ENCODE assay signal across 15 cellular contexts in genomic region chr5:17491257-17491656, GRCh38. TPM values are rescaled to one million over a fixed set of nuclear protein-coding genes. Genes with fewer than 3 reads are reported as not detected.
"Had no signal": no experiment of that assay in that cellular context is flagged by ENCODE, and none has a peak within 500 bp of the region (broad histone marks: within the 10 kb centered on the region; RNA-seq: fewer than 3 reads in every experiment).

No MANE protein-coding gene starts in this region.

RNA-seq across cellular contexts. Expression of gene TAF11L2, which starts 6.8 kb away (rescaled TPM):
- total RNA-seq: activated B cell treated with CpG ODN at 0.5 μM for 24 hours; activated CD4-positive, alpha-beta memory T cell treated with anti-CD3 and anti-CD28 coated beads for 36 hours; activated CD4-positive, alpha-beta memory T cell treated with anti-CD3 and anti-CD28 coated beads, Interleukin-2, amount 10 ng/mL, durations not matched to agents 7 days and 5 days; activated CD4-positive, alpha-beta T cell treated with anti-CD3 and anti-CD28 coated beads for 36 hours; activated CD4-positive, alpha-beta T cell treated with anti-CD3 and anti-CD28 coated beads, Interleukin-2, amount 10 ng/mL, durations not matched to agents 24 days and 14 days; activated CD4-positive, alpha-beta T cell treated with anti-CD3 and anti-CD28 coated beads, Interleukin-2, amount 10 ng/mL, durations not matched to agents 7 days and 5 days; activated CD8-positive, alpha-beta memory T cell treated with anti-CD3 and anti-CD28 coated beads for 36 hours; activated CD8-positive, alpha-beta memory T cell treated with anti-CD3 and anti-CD28 coated beads, Interleukin-2, amount 10 ng/mL, durations not matched to agents 7 days and 5 days; activated CD8-positive, alpha-beta T cell treated with anti-CD3 and anti-CD28 coated beads for 36 hours; activated CD8-positive, alpha-beta T cell treated with anti-CD3 and anti-CD28 coated beads, Interleukin-2, amount 10 ng/mL, durations not matched to agents 7 days and 5 days; T-cell; T-helper 1 cell treated with Interleukin-12 subunit alpha and Interleukin-12 subunit beta and Interleukin-4 antibody, amounts not matched to agents 30 ng/mL and 1 ng/mL, for 36 hours; T-helper 17 cell; T-helper 2 cell treated with Interferon-gamma antibody and Interleukin-4, amounts not matched to agents 100 ng/mL and 5 ng/mL, for 36 hours; WTC11 had no signal

RNA-seq across cellular contexts. Expression of gene TAF11L3, which starts 26.9 kb away (rescaled TPM):
- total RNA-seq: activated B cell treated with CpG ODN at 0.5 μM for 24 hours; activated CD4-positive, alpha-beta memory T cell treated with anti-CD3 and anti-CD28 coated beads for 36 hours; activated CD4-positive, alpha-beta memory T cell treated with anti-CD3 and anti-CD28 coated beads, Interleukin-2, amount 10 ng/mL, durations not matched to agents 7 days and 5 days; activated CD4-positive, alpha-beta T cell treated with anti-CD3 and anti-CD28 coated beads for 36 hours; activated CD4-positive, alpha-beta T cell treated with anti-CD3 and anti-CD28 coated beads, Interleukin-2, amount 10 ng/mL, durations not matched to agents 24 days and 14 days; activated CD4-positive, alpha-beta T cell treated with anti-CD3 and anti-CD28 coated beads, Interleukin-2, amount 10 ng/mL, durations not matched to agents 7 days and 5 days; activated CD8-positive, alpha-beta memory T cell treated with anti-CD3 and anti-CD28 coated beads for 36 hours; activated CD8-positive, alpha-beta memory T cell treated with anti-CD3 and anti-CD28 coated beads, Interleukin-2, amount 10 ng/mL, durations not matched to agents 7 days and 5 days; activated CD8-positive, alpha-beta T cell treated with anti-CD3 and anti-CD28 coated beads for 36 hours; activated CD8-positive, alpha-beta T cell treated with anti-CD3 and anti-CD28 coated beads, Interleukin-2, amount 10 ng/mL, durations not matched to agents 7 days and 5 days; T-cell; T-helper 1 cell treated with Interleukin-12 subunit alpha and Interleukin-12 subunit beta and Interleukin-4 antibody, amounts not matched to agents 30 ng/mL and 1 ng/mL, for 36 hours; T-helper 17 cell; T-helper 2 cell treated with Interferon-gamma antibody and Interleukin-4, amounts not matched to agents 100 ng/mL and 5 ng/mL, for 36 hours; WTC11 had no signal

RNA-seq across cellular contexts. Expression of gene TAF11L4, which starts 30.3 kb away (rescaled TPM):
- total RNA-seq: activated B cell treated with CpG ODN at 0.5 μM for 24 hours; activated CD4-positive, alpha-beta memory T cell treated with anti-CD3 and anti-CD28 coated beads for 36 hours; activated CD4-positive, alpha-beta memory T cell treated with anti-CD3 and anti-CD28 coated beads, Interleukin-2, amount 10 ng/mL, durations not matched to agents 7 days and 5 days; activated CD4-positive, alpha-beta T cell treated with anti-CD3 and anti-CD28 coated beads for 36 hours; activated CD4-positive, alpha-beta T cell treated with anti-CD3 and anti-CD28 coated beads, Interleukin-2, amount 10 ng/mL, durations not matched to agents 24 days and 14 days; activated CD4-positive, alpha-beta T cell treated with anti-CD3 and anti-CD28 coated beads, Interleukin-2, amount 10 ng/mL, durations not matched to agents 7 days and 5 days; activated CD8-positive, alpha-beta memory T cell treated with anti-CD3 and anti-CD28 coated beads for 36 hours; activated CD8-positive, alpha-beta memory T cell treated with anti-CD3 and anti-CD28 coated beads, Interleukin-2, amount 10 ng/mL, durations not matched to agents 7 days and 5 days; activated CD8-positive, alpha-beta T cell treated with anti-CD3 and anti-CD28 coated beads for 36 hours; activated CD8-positive, alpha-beta T cell treated with anti-CD3 and anti-CD28 coated beads, Interleukin-2, amount 10 ng/mL, durations not matched to agents 7 days and 5 days; T-cell; T-helper 1 cell treated with Interleukin-12 subunit alpha and Interleukin-12 subunit beta and Interleukin-4 antibody, amounts not matched to agents 30 ng/mL and 1 ng/mL, for 36 hours; T-helper 17 cell; T-helper 2 cell treated with Interferon-gamma antibody and Interleukin-4, amounts not matched to agents 100 ng/mL and 5 ng/mL, for 36 hours; WTC11 had no signal

RNA-seq across cellular contexts. Expression of gene TAF11L5, which starts 33.8 kb away (rescaled TPM):
- total RNA-seq: activated B cell treated with CpG ODN at 0.5 μM for 24 hours; activated CD4-positive, alpha-beta memory T cell treated with anti-CD3 and anti-CD28 coated beads for 36 hours; activated CD4-positive, alpha-beta memory T cell treated with anti-CD3 and anti-CD28 coated beads, Interleukin-2, amount 10 ng/mL, durations not matched to agents 7 days and 5 days; activated CD4-positive, alpha-beta T cell treated with anti-CD3 and anti-CD28 coated beads for 36 hours; activated CD4-positive, alpha-beta T cell treated with anti-CD3 and anti-CD28 coated beads, Interleukin-2, amount 10 ng/mL, durations not matched to agents 24 days and 14 days; activated CD4-positive, alpha-beta T cell treated with anti-CD3 and anti-CD28 coated beads, Interleukin-2, amount 10 ng/mL, durations not matched to agents 7 days and 5 days; activated CD8-positive, alpha-beta memory T cell treated with anti-CD3 and anti-CD28 coated beads for 36 hours; activated CD8-positive, alpha-beta memory T cell treated with anti-CD3 and anti-CD28 coated beads, Interleukin-2, amount 10 ng/mL, durations not matched to agents 7 days and 5 days; activated CD8-positive, alpha-beta T cell treated with anti-CD3 and anti-CD28 coated beads for 36 hours; activated CD8-positive, alpha-beta T cell treated with anti-CD3 and anti-CD28 coated beads, Interleukin-2, amount 10 ng/mL, durations not matched to agents 7 days and 5 days; T-cell; T-helper 1 cell treated with Interleukin-12 subunit alpha and Interleukin-12 subunit beta and Interleukin-4 antibody, amounts not matched to agents 30 ng/mL and 1 ng/mL, for 36 hours; T-helper 17 cell; T-helper 2 cell treated with Interferon-gamma antibody and Interleukin-4, amounts not matched to agents 100 ng/mL and 5 ng/mL, for 36 hours; WTC11 had no signal

RNA-seq across cellular contexts. Expression of gene TAF11L6, which starts 37.2 kb away (rescaled TPM):
- total RNA-seq: activated B cell treated with CpG ODN at 0.5 μM for 24 hours; activated CD4-positive, alpha-beta memory T cell treated with anti-CD3 and anti-CD28 coated beads for 36 hours; activated CD4-positive, alpha-beta memory T cell treated with anti-CD3 and anti-CD28 coated beads, Interleukin-2, amount 10 ng/mL, durations not matched to agents 7 days and 5 days; activated CD4-positive, alpha-beta T cell treated with anti-CD3 and anti-CD28 coated beads for 36 hours; activated CD4-positive, alpha-beta T cell treated with anti-CD3 and anti-CD28 coated beads, Interleukin-2, amount 10 ng/mL, durations not matched to agents 24 days and 14 days; activated CD4-positive, alpha-beta T cell treated with anti-CD3 and anti-CD28 coated beads, Interleukin-2, amount 10 ng/mL, durations not matched to agents 7 days and 5 days; activated CD8-positive, alpha-beta memory T cell treated with anti-CD3 and anti-CD28 coated beads for 36 hours; activated CD8-positive, alpha-beta memory T cell treated with anti-CD3 and anti-CD28 coated beads, Interleukin-2, amount 10 ng/mL, durations not matched to agents 7 days and 5 days; activated CD8-positive, alpha-beta T cell treated with anti-CD3 and anti-CD28 coated beads for 36 hours; activated CD8-positive, alpha-beta T cell treated with anti-CD3 and anti-CD28 coated beads, Interleukin-2, amount 10 ng/mL, durations not matched to agents 7 days and 5 days; T-cell; T-helper 1 cell treated with Interleukin-12 subunit alpha and Interleukin-12 subunit beta and Interleukin-4 antibody, amounts not matched to agents 30 ng/mL and 1 ng/mL, for 36 hours; T-helper 17 cell; T-helper 2 cell treated with Interferon-gamma antibody and Interleukin-4, amounts not matched to agents 100 ng/mL and 5 ng/mL, for 36 hours; WTC11 had no signal
